ENCODE assay signal across 9 cellular contexts in the genomic region with DNA sequence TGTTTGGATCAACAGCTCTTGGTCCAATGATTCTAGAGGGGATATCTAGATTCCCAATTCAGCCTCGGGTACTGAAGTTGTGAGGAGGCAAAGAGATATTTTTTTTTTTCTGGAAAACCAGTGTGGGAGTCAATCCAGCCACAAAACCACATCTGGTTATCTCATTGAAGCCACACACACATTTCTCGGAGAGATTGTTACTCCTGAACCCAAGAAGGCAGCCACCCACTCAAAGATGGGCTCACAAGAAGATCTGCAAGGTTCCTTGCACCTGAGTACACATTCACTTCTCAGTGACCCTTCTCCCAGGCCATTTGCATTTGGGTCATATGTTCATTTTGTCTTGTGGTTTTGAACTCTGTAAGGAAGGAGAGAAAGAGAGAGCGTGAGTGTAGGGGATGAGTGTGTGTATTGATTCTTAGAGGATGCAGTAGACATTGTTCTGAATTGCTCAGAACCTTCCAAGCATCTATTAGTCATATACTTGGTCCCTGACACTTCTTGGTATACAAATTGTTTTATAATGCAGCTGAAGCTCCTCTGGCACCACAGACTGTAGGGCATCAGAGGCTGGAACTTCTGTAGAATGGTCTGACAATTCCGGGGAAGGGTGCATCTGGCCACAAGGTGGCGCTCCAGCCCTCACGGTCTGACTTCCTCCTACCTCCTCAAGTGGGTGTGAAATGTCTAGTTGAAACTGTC. TPM values are rescaled to one million over a fixed set of nuclear protein-coding genes. Genes with fewer than 3 reads are reported as not detected.
A peak's percentile ranks its signal among the peaks of the same experiment; 100 is the strongest.
DNase-seq lines count a peak whose midpoint lies in the region; FAIRE-seq and TF ChIP-seq lines count a peak whose summit lies in the region.
"Had no signal": no experiment of that assay in that cellular context is flagged by ENCODE, and none has a peak within 500 bp of the region (broad histone marks: within the 10 kb centered on the region; RNA-seq: fewer than 3 reads in every experiment).

No MANE protein-coding gene starts in this region.

- H3K36me3 ChIP-seq in GM23248 (ENCODE audit: low read depth) = no peaks in the 10 kb centered on the region
- H3K36me3 ChIP-seq in Loucy (ENCODE audit: insufficient read depth, low read length) = no peaks in the 10 kb centered on the region
- H3K36me3 ChIP-seq in ovary = no peaks in the 10 kb centered on the region
- no peaks in the 10 kb centered on the region for H3K36me3 ChIP-seq in tibial artery

- H3K9me2 ChIP-seq in GM23248 (ENCODE audit: insufficient read depth) (no peaks in the 10 kb centered on the region), Loucy (replicated peaks; ENCODE audit: low read depth, low read length) (no peaks in the 10 kb centered on the region)

- peak; percentile 94 for TF ChIP-seq CTCF in Loucy (conservative IDR thresholded peaks at IDR 0.05; ENCODE audit: low read length)
- no peak for TF ChIP-seq CTCF in ovary (IDR thresholded peaks at IDR 0.05)
- peak; percentile 60 to 80 for TF ChIP-seq CTCF in tibial artery (IDR thresholded peaks at IDR 0.05)

- in situ Hi-C loops in GM23248 (cut with MboI) = loop anchor here (25.0 kb wide), 1 partner anchor 835 kb away; the partner anchor contains the start of gene RFC4
- in situ Hi-C loops in SK-MEL-5 (cut with HindIII; ENCODE audit: low pct_unique_long_range_greater_than_20kb, low sequenced_read_pairs) = no loop called here

- FAIRE-seq in frontal cortex (lab: Jason Lieb, UNC) = no peak

- H3K9me3 ChIP-seq in GM23248 (ENCODE audit: low read depth) (no peaks in the 10 kb centered on the region), Loucy (ENCODE audit: insufficient read depth, low read depth, low read length) (no peaks in the 10 kb centered on the region), ovary (no peaks in the 10 kb centered on the region), tibial artery (no peaks in the 10 kb centered on the region)

- H3K4me1 ChIP-seq in GM23248 (ENCODE audit: insufficient read depth) (no peaks in the 10 kb centered on the region), Loucy (ENCODE audit: insufficient read depth, low read length, poor library complexity, severe bottlenecking) (peaks cover 7% of the 10 kb centered on the region), ovary (ENCODE audit: insufficient read depth) (no peaks in the 10 kb centered on the region), tibial artery (peaks cover 0 to 27% (median 10%) of the 10 kb centered on the region in 4 donors)

- no peak overlapping the region; the same call in 1 of the 2 replicates for H2AFZ ChIP-seq in GM23248
- peak overlapping the region; percentile 77 for H2AFZ ChIP-seq in Loucy (ENCODE audit: low read length)

- intact Hi-C loops in ovary (cut with DNase I) = no loop called here
- intact Hi-C loops in tibial artery (cut with DNase I; ENCODE audit: low total_unique reads) = no loop called here

- H3K27ac ChIP-seq in GM23248 = no peak overlapping the region
- no peak overlapping the region for H3K27ac ChIP-seq in ovary
- no peak overlapping the region for H3K27ac ChIP-seq in tibial artery
- H3K27ac ChIP-seq: epithelial cell of prostate had no signal

- no peaks in the 10 kb centered on the region for H3F3A ChIP-seq in GM23248 (ENCODE audit: insufficient read depth)
- no peaks in the 10 kb centered on the region for H3F3A ChIP-seq in Loucy (ENCODE audit: low read depth)

- WGBS in GM23248 (ENCODE audit: low coverage in 1 of 2, low lambda C conversion rate in 2 of 2, missing lambda C conversion rate in 2 of 2), 2 experiments = 34 to 42% methylated on average over 6 of the region's 6 CpGs
- 32 to 38% (median 35%) methylated on average over 6 of the region's 6 CpGs for WGBS in ovary, 3 donors

- TF ChIP-seq EP300 in ovary (IDR thresholded peaks at IDR 0.05) = no peak

- H3K27me3 ChIP-seq in GM23248 (replicated peaks; ENCODE audit: insufficient read depth) (no peaks in the 10 kb centered on the region), Loucy (ENCODE audit: insufficient read depth, low read length, poor library complexity, severe bottlenecking) (no peaks in the 10 kb centered on the region), ovary (no peaks in the 10 kb centered on the region), tibial artery (no peaks in the 10 kb centered on the region)

- no peak overlapping the region for H3K4me3 ChIP-seq in GM23248
- no peak overlapping the region for H3K4me3 ChIP-seq in Loucy (ENCODE audit: low read length, poor library complexity, severe bottlenecking)
- no peak overlapping the region for H3K4me3 ChIP-seq in ovary
- no peak overlapping the region for H3K4me3 ChIP-seq in tibial artery

- H3K79me2 ChIP-seq in GM23248 (ENCODE audit: insufficient read depth) (no peaks in the 10 kb centered on the region), Loucy (ENCODE audit: insufficient read depth, low read length) (no peaks in the 10 kb centered on the region)

- DNase-seq in ELF-1 (ENCODE audit: low read depth, low spot score) (peak; percentile 88), GM23248 (peak; percentile 76), SK-MEL-5 (ENCODE audit: low read depth, low spot score) (peak; percentile 82), activated gamma-delta T cell treated with Interleukin-2 at 50 U/mL for 16 hours (peak; percentile 80), frontal cortex (ENCODE audit: low spot score in 2 of 2) (peak; percentile 36 to 61), ovary (peak in 4 of 5 donors; percentile 38 to 72 (median 48)), tibial artery (peak; percentile 72 to 84)

- no peak for TF ChIP-seq POLR2A in ovary (IDR thresholded peaks at IDR 0.05)

- H3K9ac ChIP-seq in GM23248 (no peak overlapping the region), Loucy (ENCODE audit: low read depth, low read length, poor library complexity, severe bottlenecking) (no peak overlapping the region)

- H3K4me2 ChIP-seq in GM23248 (ENCODE audit: unreplicated experiment) (no peak overlapping the region), Loucy (ENCODE audit: low read depth, low read length, poor library complexity, severe bottlenecking) (peak overlapping the region; percentile 27)

- H4K20me1 ChIP-seq in GM23248 (ENCODE audit: insufficient read depth) (no peaks in the 10 kb centered on the region), Loucy (ENCODE audit: insufficient read depth, low read length, poor library complexity, severe bottlenecking) (no peaks in the 10 kb centered on the region)

RNA-seq across cellular contexts. Expression of gene TRA2B, which starts 39.3 kb away (rescaled TPM):
- 138 and 183 TPM in 2 replicates for total RNA-seq in GM23248 (2014; rRNA removed; shearing (Covaris generic))
- polyA plus RNA-seq in GM23248 (2016; fragmentation: Nextera tagmentation; extraction: Ambion mirVana) = 111 and 112 TPM in 2 replicates
- 221 and 235 TPM in 2 replicates for total RNA-seq in SK-MEL-5 (2014; rRNA removed; shearing (Covaris generic))
- 180 and 191 TPM in 2 replicates for polyA plus RNA-seq in SK-MEL-5 (2015; cell fraction: cytosol; rRNA removed)
- 909 and 970 TPM in 2 replicates for polyA plus RNA-seq in SK-MEL-5 (2015; cell fraction: nucleus; rRNA removed)
- 163 TPM for total RNA-seq in frontal cortex
- total RNA-seq in ovary = 100 to 1,000 TPM; 108 to 158 (median 119) TPM
- 100 to 1,000 TPM in 1 of 2 donors, 10 to 100 TPM in 1; 83.0 to 132 TPM for polyA plus RNA-seq in ovary

Comparison
In these comparisons a context has a peak if more than half of its experiments do, and no peak if none do; other contexts are left out.
1. CTCF ChIP-seq: peak in Loucy (single experiment) and tibial artery (2 of 2); none in ovary (0 of 3).
2. Peak in every context shown above with its lines, with median percentiles within 50 percentile points of each other: DNase-seq.